18 cellular contexts compared by ENCODE assay signal in the genomic region with DNA sequence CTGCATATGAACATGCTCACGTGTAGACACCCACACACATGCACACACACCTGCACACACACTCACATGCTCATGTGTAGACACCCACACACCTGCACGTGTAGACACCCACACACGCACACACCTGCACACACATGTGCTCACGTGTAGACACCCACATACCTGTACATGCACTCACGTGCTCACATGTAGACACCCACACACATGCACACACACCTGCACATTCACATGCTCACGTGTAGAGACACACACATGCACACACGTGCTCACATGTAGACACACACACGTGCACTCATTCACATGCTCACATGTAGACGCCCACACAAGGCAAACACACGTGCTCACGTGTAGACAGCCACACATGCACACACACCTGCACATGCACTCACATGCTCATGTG.
"Had no signal": no experiment of that assay in that cellular context is flagged by ENCODE, and none has a peak within 500 bp of the region (broad histone marks: within the 10 kb centered on the region; RNA-seq: fewer than 3 reads in every experiment).

No MANE protein-coding gene starts in this region.

- H3K36me3 ChIP-seq: breast epithelium, thoracic aorta had no signal

- DNase-seq: activated CD4-positive, alpha-beta T cell treated with anti-CD3 and anti-CD28 coated beads, Interleukin-2, amount 10 ng/mL, durations not matched to agents 7 days and 5 days; activated CD4-positive, CD25-positive, alpha-beta regulatory T cell treated with anti-CD3 and anti-CD28 coated beads, Interleukin-2, amount 50 U/mL, for 72 hours; activated CD8-positive, alpha-beta T cell treated with anti-CD3 and anti-CD28 coated beads, Interleukin-2, amount 10 ng/mL, durations not matched to agents 7 days and 5 days; activated naive CD4-positive, alpha-beta T cell treated with Interleukin-2 at 50 U/mL for 16 hours; activated naive CD8-positive, alpha-beta T cell treated with anti-CD3 and anti-CD28 coated beads, Interleukin-2, amount 10 ng/mL, durations not matched to agents 7 days and 5 days; activated T-cell treated with anti-CD3 and anti-CD28 coated beads, Interleukin-2, amount 50 U/mL, for 24 hours; amniotic stem cell; effector CD4-positive, alpha-beta T cell; foreskin melanocyte; nucleus accumbens; SK-N-SH; stimulated activated CD4-positive, alpha-beta T cell treated with anti-CD3 and anti-CD28 coated beads, Interleukin-2, amount 100 ng/mL, for 48 hours; stimulated activated CD8-positive, alpha-beta memory T cell treated with anti-CD3 and anti-CD28 coated beads, Interleukin-4, amount 100 ng/mL, for 48 hours; stimulated activated naive B cell treated with anti-CD40 and anti-IgM and Interleukin-4, amounts not matched to agents 10 μg/mL and 1 μg/mL and 100 μg/mL, for 72 hours had no signal

- H3K4me3 ChIP-seq: breast epithelium, hepatocyte, thoracic aorta had no signal

- H3K4me2 ChIP-seq: hepatocyte, SK-N-SH had no signal

- H2AFZ ChIP-seq: hepatocyte had no signal

- H3K4me1 ChIP-seq: breast epithelium had no signal

- H3K9ac ChIP-seq: SK-N-SH had no signal

- H3K79me2 ChIP-seq: hepatocyte had no signal

- H3K9me2 ChIP-seq: SK-N-SH had no signal

- H3K27ac ChIP-seq: breast epithelium, hepatocyte, thoracic aorta, VCaP had no signal

- H3K27me3 ChIP-seq: breast epithelium, hepatocyte had no signal
